9 cellular contexts compared by ENCODE assay signal in the genomic region with DNA sequence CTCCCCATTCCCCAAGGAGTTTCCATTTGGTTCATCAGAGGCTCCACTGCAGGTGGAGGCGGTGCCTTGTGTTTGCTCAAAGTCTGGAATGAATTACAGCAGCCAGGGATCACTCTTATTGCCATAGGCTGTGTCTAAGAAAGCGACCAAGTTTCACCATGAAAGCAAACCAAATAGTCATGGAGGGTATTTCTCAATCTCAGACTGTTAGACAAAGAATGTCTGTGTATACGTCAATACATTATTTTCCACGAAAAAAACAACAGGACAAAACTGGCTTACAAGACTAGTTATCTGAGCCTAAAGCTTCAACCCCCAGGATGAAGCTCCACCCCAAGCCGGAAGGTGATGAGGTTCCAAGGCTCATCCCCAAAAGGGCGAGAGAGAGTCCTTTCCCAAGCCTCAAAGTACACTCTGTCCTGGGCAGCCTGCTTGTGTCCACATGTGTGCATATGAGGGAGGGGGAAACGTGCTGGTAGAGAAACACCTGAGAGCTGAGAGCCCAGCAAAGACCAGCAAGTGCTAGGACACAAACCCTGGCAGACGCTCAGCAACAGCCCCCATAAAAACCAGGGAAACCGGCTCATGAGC. TPM values are rescaled to one million over a fixed set of nuclear protein-coding genes. Genes with fewer than 3 reads are reported as not detected.
DNase-seq lines count a peak whose midpoint lies in the region; ATAC-seq lines count a peak whose summit lies in the region.
"Had no signal": no experiment of that assay in that cellular context is flagged by ENCODE, and none has a peak within 500 bp of the region (broad histone marks: within the 10 kb centered on the region; RNA-seq: fewer than 3 reads in every experiment).

No MANE protein-coding gene starts in this region.

- POLR2A ChIA-PET in activated CD4-positive, alpha-beta T cell treated with anti-CD3 and anti-CD28 coated beads for 36 hours (lab: Charles Lee): interaction anchor here (0.9 kb wide), 1 partner anchor 612 kb away, joined by 3 read pairs; no protein-coding TSS in a partner anchor

- no peaks in the 10 kb centered on the region for H3K9me3 ChIP-seq in thymus (ENCODE audit: control insufficient read depth)

- CTCF ChIA-PET in activated CD4-positive, alpha-beta T cell treated with anti-CD3 and anti-CD28 coated beads for 36 hours (lab: Charles Lee): interaction anchor here (0.7 to 1.0 kb wide), 2 partner anchors 12 to 18 kb away, joined by 3 to 5 read pairs; no protein-coding TSS in a partner anchor

- WGBS in thymus: 91% methylated on average over 9 of the region's 9 CpGs

- H3K27me3 ChIP-seq in thymus (ENCODE audit: control insufficient read depth, insufficient read depth): no peaks in the 10 kb centered on the region

- no peaks in the 10 kb centered on the region for H3K27me3 Mint-ChIP-seq in activated CD4-positive, alpha-beta T cell treated with anti-CD3 and anti-CD28 coated beads for 36 hours

- H3K4me3 ChIP-seq in thymus (ENCODE audit: low read length): no peak overlapping the region

- H3K4me3 Mint-ChIP-seq in activated CD4-positive, alpha-beta T cell treated with anti-CD3 and anti-CD28 coated beads for 36 hours: no peak overlapping the region

- H3K27ac Mint-ChIP-seq in activated CD4-positive, alpha-beta T cell treated with anti-CD3 and anti-CD28 coated beads for 36 hours: peak overlapping the region; percentile 94

- intact Hi-C loops in activated CD4-positive, alpha-beta T cell treated with anti-CD3 and anti-CD28 coated beads for 36 hours (cut with DNase I, micrococcal nuclease): loop anchor here (10.0 kb wide), 3 partner anchors 608 to 1292 kb away; a partner anchor contains a TSS

- no peak for ATAC-seq in activated CD4-positive, alpha-beta T cell treated with anti-CD3 and anti-CD28 coated beads for 36 hours
- peak; percentile 28 for ATAC-seq in left lobe of liver
- ATAC-seq in HG03521 (IDR thresholded peaks at IDR 0.05; ENCODE audit: unreplicated experiment): no peak

- H3K4me1 Mint-ChIP-seq in activated CD4-positive, alpha-beta T cell treated with anti-CD3 and anti-CD28 coated beads for 36 hours: peaks cover 76% of the 10 kb centered on the region

- H3K4me1 ChIP-seq in thymus (ENCODE audit: control insufficient read depth, insufficient read depth, low read length): peaks cover 72% of the 10 kb centered on the region

- H3K36me3 Mint-ChIP-seq in activated CD4-positive, alpha-beta T cell treated with anti-CD3 and anti-CD28 coated beads for 36 hours (ENCODE audit: low read depth): peaks cover 13% of the 10 kb centered on the region

- no peak for DNase-seq in activated CD4-positive, alpha-beta T cell treated with anti-CD3 and anti-CD28 coated beads for 36 hours
- DNase-seq in activated CD4-positive, alpha-beta T cell treated with anti-CD3 and anti-CD28 coated beads, Interleukin-2, amount 50 U/mL, for 1 hour: no peak
- DNase-seq in amniotic epithelial cell (ENCODE audit: low read depth) (peak; percentile 88), left lobe of liver (ENCODE audit: low spot score) (peak; percentile 89), amniotic stem cell (lab: John Stamatoyannopoulos, UW) (no peak), NCI-H526 (lab: John Stamatoyannopoulos, UW) (no peak)
- DNase-seq: activated CD4-positive, alpha-beta T cell treated with anti-CD3 and anti-CD28 coated beads, Interleukin-2, amount 50 U/mL, for 48 hours had no signal

- no peaks in the 10 kb centered on the region for H3K9me3 Mint-ChIP-seq in activated CD4-positive, alpha-beta T cell treated with anti-CD3 and anti-CD28 coated beads for 36 hours (ENCODE audit: low read depth)

- H3K27ac ChIP-seq in thymus (ENCODE audit: low read depth): peak overlapping the region; percentile 78

- H3K36me3 ChIP-seq in thymus (ENCODE audit: control insufficient read depth, insufficient read depth): no peaks in the 10 kb centered on the region

RNA-seq across cellular contexts. Expression of a gene that starts 4.3 kb away (rescaled TPM):
- 10 to 100 TPM; 44.5 to 47.1 TPM for total RNA-seq in activated CD4-positive, alpha-beta T cell treated with anti-CD3 and anti-CD28 coated beads for 36 hours
- 48.2 TPM for total RNA-seq in left lobe of liver
- 37.1 TPM for polyA plus RNA-seq in thymus

Comparison
In these comparisons a context has a peak if more than half of its experiments do, and no peak if none do; other contexts are left out.
1. DNase-seq: peak in amniotic epithelial cell (single experiment) and left lobe of liver (single experiment); none in activated CD4-positive, alpha-beta T cell treated with anti-CD3 and anti-CD28 coated beads for 36 hours (single experiment), activated CD4-positive, alpha-beta T cell treated with anti-CD3 and anti-CD28 coated beads, Interleukin-2, amount 50 U/mL, for 1 hour (single experiment), amniotic stem cell (single experiment) and NCI-H526 (0 of 2).